ENCODE assay signal across 1 cellular context in the genomic region with DNA sequence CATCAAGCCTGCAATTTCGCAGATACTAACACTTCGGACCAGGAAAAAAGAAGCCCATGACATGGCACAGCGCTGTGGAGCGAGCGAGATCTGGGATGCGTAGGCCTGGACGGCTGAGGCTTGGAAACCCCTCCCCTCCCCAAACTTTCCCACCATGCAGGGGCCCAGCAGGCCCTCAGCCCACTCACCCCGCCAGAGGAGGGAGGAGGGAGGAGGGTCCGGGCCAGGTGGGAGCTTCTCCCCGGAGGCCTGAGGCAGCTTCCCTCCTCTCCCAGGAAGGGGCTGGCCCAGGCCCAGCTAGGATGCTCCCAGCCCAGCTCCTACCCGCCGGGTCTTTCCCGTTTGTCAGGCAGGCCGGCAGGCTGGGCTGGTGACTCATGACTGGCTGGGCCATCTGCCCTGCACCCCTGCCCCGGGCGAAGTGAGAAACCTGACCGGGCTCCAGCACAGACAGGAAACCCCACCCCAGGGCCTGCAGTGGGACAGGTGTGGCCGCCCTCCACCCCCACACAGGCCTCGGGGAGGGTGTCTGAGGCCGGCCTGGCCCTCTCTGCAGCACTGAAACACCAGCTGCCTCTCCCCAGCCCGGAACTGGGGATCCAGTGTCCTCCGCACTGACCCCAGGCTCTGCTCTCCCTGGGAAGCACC.
TF ChIP-seq lines count a peak whose summit lies in the region.

No MANE protein-coding gene starts in this region.

TF ChIP-seq in H1, 55 proteins besides CTCF, POLR2A, EP300 and RAD21:
- TF ChIP-seq GABPA (IDR thresholded peaks at IDR 0.05; ENCODE audit: borderline replicate concordance, insufficient read depth, low read length), result peak; percentile 66; the same call in 1 of the 2 replicates
- peak; percentile 53; the same call in 1 of the 2 replicates for TF ChIP-seq TBP (IDR thresholded peaks at IDR 0.05; ENCODE audit: low read depth, low read length)
- peak; percentile 76 for TF ChIP-seq JUND (IDR thresholded peaks at IDR 0.05; ENCODE audit: low read length)
- TF ChIP-seq, protein P1, sequence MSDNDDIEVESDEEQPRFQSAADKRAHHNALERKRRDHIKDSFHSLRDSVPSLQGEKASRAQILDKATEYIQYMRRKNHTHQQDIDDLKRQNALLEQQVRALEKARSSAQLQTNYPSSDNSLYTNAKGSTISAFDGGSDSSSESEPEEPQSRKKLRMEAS (IDR thresholded peaks at IDR 0.05), result 0 out of 2 replicates have a peak, but pooled peaks have one; percentile 10
- no peak for TF ChIP-seq RBBP5 (IDR thresholded peaks at IDR 0.05; ENCODE audit: borderline replicate concordance, low read depth, low read length)
- no peak for TF ChIP-seq NANOG (IDR thresholded peaks at IDR 0.05; ENCODE audit: insufficient read depth, low read depth, low read length, poor library complexity, severe bottlenecking)
TF ChIP-seq in H1: peak in this region for 4.
